Comparison of ENCODE assay signal across 8 cellular contexts in the genomic region with DNA sequence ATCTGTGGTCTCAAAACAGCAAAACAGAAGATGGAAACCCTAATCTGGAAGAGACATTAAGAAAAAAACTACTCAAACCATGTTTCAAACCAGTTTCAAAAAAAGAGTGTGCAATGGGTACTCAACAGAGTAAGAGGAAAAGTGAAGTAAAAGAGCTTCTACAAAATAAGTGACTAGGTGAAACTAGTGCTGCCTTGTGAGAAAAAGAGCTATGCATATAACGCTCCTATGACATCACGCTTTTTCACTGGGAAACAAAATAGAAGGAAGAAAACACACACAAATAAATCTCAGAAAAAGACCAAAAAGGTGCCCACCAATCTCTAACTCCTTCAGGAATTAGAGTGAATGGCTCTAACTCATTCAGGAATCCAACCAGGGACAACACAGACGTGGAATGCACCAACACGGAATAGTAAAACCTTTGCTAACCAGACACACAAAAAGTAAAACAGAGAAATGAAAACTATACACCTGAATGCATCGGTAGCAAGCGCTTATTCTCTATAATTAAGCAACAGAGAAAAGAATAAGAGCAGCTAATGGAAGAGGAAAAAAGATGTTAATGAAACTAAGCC. TPM values are rescaled to one million over a fixed set of nuclear protein-coding genes. Genes with fewer than 3 reads are reported as not detected.
A peak's percentile ranks its signal among the peaks of the same experiment; 100 is the strongest.
DNase-seq lines count a peak whose midpoint lies in the region; ATAC-seq and TF ChIP-seq lines count a peak whose summit lies in the region.

No MANE protein-coding gene starts in this region.

- no peak for TF ChIP-seq CTCF in WTC11 (IDR thresholded peaks at IDR 0.05)

- ATAC-seq in GM21737 (IDR thresholded peaks at IDR 0.05; ENCODE audit: unreplicated experiment): peak; percentile 5
- ATAC-seq in WTC11: no peak
- ATAC-seq in HG02885 (IDR thresholded peaks at IDR 0.05; ENCODE audit: poor library complexity, unreplicated experiment): no peak

- POLR2A ChIA-PET in WTC11 (lab: Charles Lee): interaction anchor here (0.8 kb wide), 1 partner anchor 432 kb away, joined by 3 read pairs; no protein-coding TSS in a partner anchor

- no peak for DNase-seq in WTC11 (ENCODE audit: low spot score)
- no peak for DNase-seq in posterior cingulate gyrus
- no peak for DNase-seq in NCI-H524 (lab: John Stamatoyannopoulos, UW)

- peaks cover 40% of the 10 kb centered on the region for H3K4me1 Mint-ChIP-seq in WTC11

- CTCF ChIA-PET in WTC11 (lab: Charles Lee): interaction anchor here (0.6 to 0.8 kb wide), 2 partner anchors 160 to 349 kb away, joined by 3 to 4 read pairs; a partner anchor contains a TSS

- H3K27me3 ChIP-seq in BLaER1 treated with 17β-estradiol and CSF1 and Interleukin-3, amounts not matched to agents 10 nM and 100 nM: no peaks in the 10 kb centered on the region
- H3K27me3 ChIP-seq in iPS-15b (ENCODE audit: control insufficient read depth, insufficient read depth, low read length): no peaks in the 10 kb centered on the region
- H3K27me3 ChIP-seq in subcutaneous abdominal adipose tissue (ENCODE audit: control insufficient read depth in 5 of 5, insufficient read depth in 4 of 5, low read length in 5 of 5): no peaks in the 10 kb centered on the region

- peak overlapping the region; percentile 95 for H3K4me3 Mint-ChIP-seq in WTC11

- H4K20me1 ChIP-seq in BLaER1 treated with 17β-estradiol and CSF1 and Interleukin-3, amounts not matched to agents 10 nM and 100 nM: peaks cover 49 to 62% (median 54%) of the 10 kb centered on the region in 11 experiments; a peak in 21 of 22 replicates

- H3K9me3 ChIP-seq in BLaER1 treated with 17β-estradiol and CSF1 and Interleukin-3, amounts not matched to agents 10 nM and 100 nM (replicated peaks in 1 of 11): peaks cover 0 to 5% (median 0%) of the 10 kb centered on the region in 11 experiments; a peak in 5 of 22 replicates
- H3K9me3 ChIP-seq in iPS-15b (ENCODE audit: control insufficient read depth, insufficient read depth, low read length) (no peaks in the 10 kb centered on the region), subcutaneous abdominal adipose tissue (ENCODE audit: control insufficient read depth in 5 of 5, low read length in 5 of 5) (no peaks in the 10 kb centered on the region)

- peak overlapping the region; percentile 78 to 97 (median 89) for H3K4me2 ChIP-seq in BLaER1 treated with 17β-estradiol and CSF1 and Interleukin-3, amounts not matched to agents 10 nM and 100 nM

- peaks cover 0 to 20% (median 6%) of the 10 kb centered on the region in 11 experiments; a peak in 10 of 22 replicates for H3K36me3 ChIP-seq in BLaER1 treated with 17β-estradiol and CSF1 and Interleukin-3, amounts not matched to agents 10 nM and 100 nM
- H3K36me3 ChIP-seq in iPS-15b (ENCODE audit: control insufficient read depth, insufficient read depth, low read length) (no peaks in the 10 kb centered on the region), subcutaneous abdominal adipose tissue (ENCODE audit: control insufficient read depth in 5 of 5, insufficient read depth in 5 of 5, low read length in 5 of 5) (no peaks in the 10 kb centered on the region)

- no peaks in the 10 kb centered on the region for H3K27me3 Mint-ChIP-seq in WTC11 (ENCODE audit: low read depth)

- peak overlapping the region; percentile 5 to 95 (median 93); a peak in 21 of 22 replicates for H3K27ac ChIP-seq in BLaER1 treated with 17β-estradiol and CSF1 and Interleukin-3, amounts not matched to agents 10 nM and 100 nM
- H3K27ac ChIP-seq in subcutaneous abdominal adipose tissue (ENCODE audit: low read depth, low read length): peak overlapping the region; percentile 87

- no peaks in the 10 kb centered on the region for H3K9me3 Mint-ChIP-seq in WTC11

- intact Hi-C loops in posterior cingulate gyrus (cut with DNase I): loop anchor here (2.0 to 10.0 kb wide), 4 partner anchors 69 to 351 kb away; a partner anchor contains a TSS

- H3K4me3 ChIP-seq in BLaER1 treated with 17β-estradiol and CSF1 and Interleukin-3, amounts not matched to agents 10 nM and 100 nM: peak overlapping the region; percentile 85 to 99 (median 96)
- H3K4me3 ChIP-seq in iPS-15b (ENCODE audit: low read depth, low read length) (peak overlapping the region; percentile 90), subcutaneous abdominal adipose tissue (ENCODE audit: low read depth in 1 of 5, low read length in 5 of 5) (peak overlapping the region; percentile 73 to 96 (median 83))

- H3K36me3 Mint-ChIP-seq in WTC11: no peaks in the 10 kb centered on the region

- H3K4me1 ChIP-seq in BLaER1 treated with 17β-estradiol and CSF1 and Interleukin-3, amounts not matched to agents 10 nM and 100 nM: peaks cover 23 to 42% (median 31%) of the 10 kb centered on the region in 10 experiments
- H3K4me1 ChIP-seq in iPS-15b (ENCODE audit: control insufficient read depth, insufficient read depth, low read length) (peaks cover 7% of the 10 kb centered on the region), subcutaneous abdominal adipose tissue (ENCODE audit: control insufficient read depth in 5 of 5, insufficient read depth in 5 of 5, low read length in 5 of 5) (peaks cover 3 to 37% (median 31%) of the 10 kb centered on the region in 5 donors)

- peak overlapping the region; percentile 96 for H3K27ac Mint-ChIP-seq in WTC11

- H3K9ac ChIP-seq in BLaER1 treated with 17β-estradiol and CSF1 and Interleukin-3, amounts not matched to agents 10 nM and 100 nM: peak overlapping the region; percentile 87 to 97 (median 94)
- H3K9ac ChIP-seq in iPS-15b (ENCODE audit: low read depth, low read length): peak overlapping the region; percentile 87
- H3K9ac ChIP-seq in subcutaneous abdominal adipose tissue (ENCODE audit: low read length in 5 of 5): peak overlapping the region; percentile 69 to 94 (median 89)

TF ChIP-seq in WTC11, 78 proteins besides CTCF, POLR2A, EP300 and RAD21:
- TF ChIP-seq GABPB1 (CRISPR knock-in tag; IDR thresholded peaks at IDR 0.05): no peak
- TF ChIP-seq SP1 (CRISPR knock-in tag; conservative IDR thresholded peaks at IDR 0.05): no peak
- no peak for TF ChIP-seq TEAD4 (CRISPR knock-in tag; IDR thresholded peaks at IDR 0.05)
- TF ChIP-seq NFE2L1 (CRISPR knock-in tag; IDR thresholded peaks at IDR 0.05): no peak
- TF ChIP-seq RELA (CRISPR knock-in tag; IDR thresholded peaks at IDR 0.05; ENCODE audit: borderline replicate concordance): no peak

RNA-seq across cellular contexts. Expression of a gene that starts 1.3 kb away (rescaled TPM):
- total RNA-seq in WTC11 (2021): 38.6 to 43.3 TPM (median 40.7 TPM) in 3 replicates

RNA-seq across cellular contexts. Expression of a gene that starts 46.8 kb away (rescaled TPM):
- 8.3 to 17.3 TPM (median 15.9 TPM) in 3 replicates for total RNA-seq in WTC11 (2021)
